ENCODE assay signal across 17 cellular contexts in genomic region chr6:157285422-157285779, GRCh38. TPM values are rescaled to one million over a fixed set of nuclear protein-coding genes. Genes with fewer than 3 reads are reported as not detected.
A peak's percentile ranks its signal among the peaks of the same experiment; 100 is the strongest.
DNase-seq lines count a peak whose midpoint lies in the region; ATAC-seq and TF ChIP-seq lines count a peak whose summit lies in the region.
"Had no signal": no experiment of that assay in that cellular context is flagged by ENCODE, and none has a peak within 500 bp of the region (broad histone marks: within the 10 kb centered on the region; RNA-seq: fewer than 3 reads in every experiment).

No MANE protein-coding gene starts in this region.

- peak; percentile 9 for DNase-seq in activated CD8-positive, alpha-beta memory T cell treated with anti-CD3 and anti-CD28 coated beads, Interleukin-2, amount 10 ng/mL, durations not matched to agents 7 days and 5 days
- DNase-seq in activated CD8-positive, alpha-beta memory T cell treated with anti-CD3 and anti-CD28 coated beads, Interleukin-2, amount 50 U/mL, for 4 hours = no peak
- DNase-seq in body of pancreas (no peak), mesenchymal stem cell (no peak), occipital lobe (lab: John Stamatoyannopoulos, UW) (no peak), HCEC 1CT (no peak), ovary (no peak)
- DNase-seq: 8988T; AML-193; Caco-2; CD8-positive, alpha-beta memory T cell; DND-41; GDM1; IMR-90 had no signal

- H3K27ac Mint-ChIP-seq in activated CD8-positive, alpha-beta memory T cell treated with anti-CD3 and anti-CD28 coated beads, Interleukin-2, amount 10 ng/mL, durations not matched to agents 7 days and 5 days = no peak overlapping the region
- H3K27ac Mint-ChIP-seq: CD8-positive, alpha-beta memory T cell had no signal

- ATAC-seq in activated CD8-positive, alpha-beta memory T cell treated with anti-CD3 and anti-CD28 coated beads, Interleukin-2, amount 10 ng/mL, durations not matched to agents 7 days and 5 days = no peak
- ATAC-seq in body of pancreas = no peak
- ATAC-seq: HCT116 had no signal

- no peak overlapping the region for H3K14ac ChIP-seq in mesenchymal stem cell (ENCODE audit: low read length in 2 of 2)

- no peaks in the 10 kb centered on the region for H3K79me1 ChIP-seq in mesenchymal stem cell (replicated peaks; ENCODE audit: low read length, poor library complexity, severe bottlenecking)

- H3K27ac ChIP-seq in body of pancreas = peak overlapping the region; percentile 30 to 55 (median 48)
- no peak overlapping the region for H3K27ac ChIP-seq in mesenchymal stem cell (ENCODE audit: low read length, poor library complexity, severe bottlenecking)
- H3K27ac ChIP-seq in ovary = no peak overlapping the region
- H3K27ac ChIP-seq: BLaER1, HL-60 had no signal

- peak overlapping the region; percentile 13 for H2BK15ac ChIP-seq in mesenchymal stem cell (ENCODE audit: low read depth, poor library complexity, severe bottlenecking)

- H2BK12ac ChIP-seq in mesenchymal stem cell (ENCODE audit: low read length in 2 of 2) = no peak overlapping the region

- H3K27me3 ChIP-seq in body of pancreas = no peaks in the 10 kb centered on the region
- no peaks in the 10 kb centered on the region for H3K27me3 ChIP-seq in mesenchymal stem cell (ENCODE audit: control insufficient read depth in 1 of 2, insufficient read depth in 1 of 2, low read length in 2 of 2)
- H3K27me3 ChIP-seq in ovary = no peaks in the 10 kb centered on the region
- H3K27me3 ChIP-seq: BLaER1 had no signal

- H2BK5ac ChIP-seq in mesenchymal stem cell (ENCODE audit: low read depth, low read length, poor library complexity, severe bottlenecking) = no peak overlapping the region

- H3K9me3 ChIP-seq in body of pancreas (no peaks in the 10 kb centered on the region), mesenchymal stem cell (ENCODE audit: control insufficient read depth, low read length) (no peaks in the 10 kb centered on the region), ovary (no peaks in the 10 kb centered on the region)
- H3K9me3 ChIP-seq: BLaER1, Caco-2 had no signal

- no peak overlapping the region for H3K4me2 ChIP-seq in mesenchymal stem cell (ENCODE audit: low read length, poor library complexity, severe bottlenecking)
- H3K4me2 ChIP-seq: BLaER1 had no signal

- H3K4me1 ChIP-seq in body of pancreas = peaks cover 14% of the 10 kb centered on the region
- no peaks in the 10 kb centered on the region for H3K4me1 ChIP-seq in mesenchymal stem cell (ENCODE audit: control insufficient read depth, insufficient read depth, low read depth, low read length)
- no peaks in the 10 kb centered on the region for H3K4me1 ChIP-seq in ovary (ENCODE audit: insufficient read depth)
- H3K4me1 ChIP-seq: BLaER1, Caco-2 had no signal

- TF ChIP-seq POLR2A in body of pancreas (IDR thresholded peaks at IDR 0.05) (no peak), ovary (IDR thresholded peaks at IDR 0.05) (no peak)

- no peak overlapping the region for H3K23ac ChIP-seq in mesenchymal stem cell (ENCODE audit: low read length in 2 of 2)

- CTCF ChIA-PET in activated CD8-positive, alpha-beta memory T cell treated with anti-CD3 and anti-CD28 coated beads, Interleukin-2, amount 10 ng/mL, durations not matched to agents 7 days and 5 days (lab: Charles Lee) = no interaction called here

- H2AK5ac ChIP-seq in mesenchymal stem cell (ENCODE audit: low read length, severe bottlenecking) = no peak overlapping the region

- TF ChIP-seq EP300 in ovary (IDR thresholded peaks at IDR 0.05) = no peak

- WGBS in body of pancreas, 2 donors = 51 to 54% methylated on average over 5 of the region's 5 CpGs
- WGBS in mesenchymal stem cell = 95% methylated on average over 5 of the region's 5 CpGs
- WGBS in ovary, 3 donors = 82 to 84% (median 83%) methylated on average over 5 of the region's 5 CpGs

- H4K91ac ChIP-seq in mesenchymal stem cell (ENCODE audit: low read length) = no peak overlapping the region

- TF ChIP-seq CTCF in body of pancreas (IDR thresholded peaks at IDR 0.05) (no peak), ovary (IDR thresholded peaks at IDR 0.05) (no peak)

- H3K9ac ChIP-seq in mesenchymal stem cell (ENCODE audit: low read length) = no peak overlapping the region
- H3K9ac ChIP-seq: BLaER1 had no signal

- H3K36me3 Mint-ChIP-seq in activated CD8-positive, alpha-beta memory T cell treated with anti-CD3 and anti-CD28 coated beads, Interleukin-2, amount 10 ng/mL, durations not matched to agents 7 days and 5 days = no peaks in the 10 kb centered on the region

- H2AFZ ChIP-seq in mesenchymal stem cell (ENCODE audit: low read depth, low read length) = no peak overlapping the region

- no peak overlapping the region for H4K8ac ChIP-seq in mesenchymal stem cell (ENCODE audit: low read length)

- H3K4me3 ChIP-seq in body of pancreas (no peak overlapping the region), mesenchymal stem cell (ENCODE audit: insufficient read depth in 1 of 2, low read depth in 1 of 2, low read length in 2 of 2) (no peak overlapping the region), ovary (no peak overlapping the region)
- H3K4me3 ChIP-seq: BLaER1 had no signal

- H3K27me3 Mint-ChIP-seq in activated CD8-positive, alpha-beta memory T cell treated with anti-CD3 and anti-CD28 coated beads, Interleukin-2, amount 10 ng/mL, durations not matched to agents 7 days and 5 days = no peaks in the 10 kb centered on the region

- H3K4me3 Mint-ChIP-seq in activated CD8-positive, alpha-beta memory T cell treated with anti-CD3 and anti-CD28 coated beads, Interleukin-2, amount 10 ng/mL, durations not matched to agents 7 days and 5 days = no peak overlapping the region
- H3K4me3 Mint-ChIP-seq: CD8-positive, alpha-beta memory T cell had no signal

- H2BK120ac ChIP-seq in mesenchymal stem cell (ENCODE audit: low read depth, low read length) = no peak overlapping the region

- no peaks in the 10 kb centered on the region for H3K36me3 ChIP-seq in body of pancreas (replicated peaks in 1 of 2; ENCODE audit: insufficient read depth in 1 of 2, low read depth in 2 of 2)
- peaks cover 14 to 20% of the 10 kb centered on the region in 2 experiments for H3K36me3 ChIP-seq in mesenchymal stem cell (ENCODE audit: control insufficient read depth in 1 of 2, insufficient read depth in 2 of 2, low read depth in 1 of 2, low read length in 2 of 2)
- H3K36me3 ChIP-seq in ovary = no peaks in the 10 kb centered on the region

- H3K9me3 Mint-ChIP-seq in activated CD8-positive, alpha-beta memory T cell treated with anti-CD3 and anti-CD28 coated beads, Interleukin-2, amount 10 ng/mL, durations not matched to agents 7 days and 5 days (ENCODE audit: low read depth) = no peaks in the 10 kb centered on the region
- H3K9me3 Mint-ChIP-seq: CD8-positive, alpha-beta memory T cell had no signal

- H3K18ac ChIP-seq in mesenchymal stem cell (ENCODE audit: low read depth in 1 of 2, low read length in 2 of 2) = no peak overlapping the region

- H3K4ac ChIP-seq in mesenchymal stem cell (ENCODE audit: low read depth in 1 of 2, low read length in 2 of 2) = no peak overlapping the region

- H3K4me1 Mint-ChIP-seq in activated CD8-positive, alpha-beta memory T cell treated with anti-CD3 and anti-CD28 coated beads, Interleukin-2, amount 10 ng/mL, durations not matched to agents 7 days and 5 days = peaks cover 3% of the 10 kb centered on the region
- H3K4me1 Mint-ChIP-seq: CD8-positive, alpha-beta memory T cell had no signal

- intact Hi-C loops in body of pancreas (cut with DNase I) (no loop called here), ovary (cut with DNase I) (no loop called here)

RNA-seq across cellular contexts. Expression of gene TMEM242, which starts 37.9 kb away (rescaled TPM):
- 10 to 100 TPM; 10.3 to 14.1 TPM for total RNA-seq in activated CD8-positive, alpha-beta memory T cell treated with anti-CD3 and anti-CD28 coated beads, Interleukin-2, amount 10 ng/mL, durations not matched to agents 7 days and 5 days
- total RNA-seq in body of pancreas (1 to 10 TPM; 1.6 to 6.2 TPM), occipital lobe (11.1 TPM), ovary (10 to 100 TPM in 4 of 7 donors, 1 to 10 TPM in 3; 5.5 to 12.1 (median 10.1) TPM)
- polyA plus RNA-seq in mesenchymal stem cell (2013, experiment 1 of 2) = 6.1 TPM
- polyA plus RNA-seq in mesenchymal stem cell (2013, experiment 2 of 2) = 6.6 TPM
- 10 to 100 TPM in 1 of 2 donors, 1 to 10 TPM in 1; 7.4 to 11.1 TPM for polyA plus RNA-seq in ovary

Comparison
In these comparisons a context has a peak if more than half of its experiments do, and no peak if none do; other contexts are left out.
1. H3K27ac ChIP-seq: peak in body of pancreas (4 of 4); none in mesenchymal stem cell (single experiment) and ovary (0 of 2).